ENCODE assay signal across 21 cellular contexts in the genomic region with DNA sequence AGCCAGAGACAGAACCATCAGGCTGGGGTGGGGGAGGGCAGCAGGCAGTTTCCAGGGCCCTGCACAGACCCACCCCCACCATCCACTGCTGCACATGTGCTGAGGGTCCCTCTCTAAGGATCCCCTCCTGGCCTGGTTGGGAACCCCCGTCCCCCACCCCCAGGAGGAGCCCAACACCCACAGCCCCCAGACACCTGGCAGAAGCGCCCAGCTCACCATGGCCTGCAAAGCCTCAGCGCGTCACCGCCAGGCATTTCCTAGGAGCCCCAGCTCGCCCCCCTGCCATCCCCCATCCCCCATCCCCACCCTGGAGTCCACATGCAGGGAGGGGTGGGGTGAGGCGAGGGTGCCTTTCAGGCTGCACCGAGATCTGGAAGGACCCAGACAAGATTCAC. TPM values are rescaled to one million over a fixed set of nuclear protein-coding genes. Genes with fewer than 3 reads are reported as not detected.
DNase-seq lines count a peak whose midpoint lies in the region; ATAC-seq, FAIRE-seq and TF ChIP-seq lines count a peak whose summit lies in the region.
"Had no signal": no experiment of that assay in that cellular context is flagged by ENCODE, and none has a peak within 500 bp of the region (broad histone marks: within the 10 kb centered on the region; RNA-seq: fewer than 3 reads in every experiment).

No MANE protein-coding gene starts in this region.

- peaks cover 3% of the 10 kb centered on the region for H3K4me1 Mint-ChIP-seq in CD14-positive monocyte

- no peak overlapping the region for H2BK120ac ChIP-seq in neuronal stem cell (ENCODE audit: low read depth, low read length)

- H3K9me3 ChIP-seq in DND-41 (ENCODE audit: insufficient read depth, low read length, severe bottlenecking) = no peaks in the 10 kb centered on the region
- H3K9me3 ChIP-seq in body of pancreas = no peaks in the 10 kb centered on the region
- H3K9me3 ChIP-seq in neuronal stem cell (replicated peaks in 1 of 2; ENCODE audit: control insufficient read depth in 2 of 2, insufficient read depth in 1 of 2, low read depth in 1 of 2, low read length in 2 of 2) = no peaks in the 10 kb centered on the region
- H3K9me3 ChIP-seq: Caco-2, pancreas, stomach had no signal

- H3K36me3 Mint-ChIP-seq in CD14-positive monocyte = peaks cover 50 to 77% of the 10 kb centered on the region in 2 donors
- H3K36me3 Mint-ChIP-seq: naive B cell had no signal

- peaks cover 0 to 4% (median 0%) of the 10 kb centered on the region in 3 donors for H3K27me3 Mint-ChIP-seq in CD14-positive monocyte (ENCODE audit: low read depth in 3 of 3)
- H3K27me3 Mint-ChIP-seq: naive B cell had no signal

- FAIRE-seq in GM12892 (lab: Jason Lieb, UNC) = no peak
- FAIRE-seq: GM18507, HepG2, pancreas had no signal

- no peak overlapping the region for H3K18ac ChIP-seq in neuronal stem cell (ENCODE audit: low read length)

- peak overlapping the region; percentile 31 for H3K23ac ChIP-seq in neuronal stem cell (ENCODE audit: low read depth, low read length, poor library complexity)

- H3K4me3 ChIP-seq in DND-41 (ENCODE audit: low read depth in 1 of 2, low read length in 2 of 2) = no peak overlapping the region
- no peak overlapping the region for H3K4me3 ChIP-seq in body of pancreas
- no peak overlapping the region for H3K4me3 ChIP-seq in neuronal stem cell (ENCODE audit: low read length in 2 of 2)
- no peak overlapping the region for H3K4me3 ChIP-seq in dorsolateral prefrontal cortex
- H3K4me3 ChIP-seq: cardiac muscle cell, pancreas, stomach had no signal

- H2BK5ac ChIP-seq in neuronal stem cell (ENCODE audit: low read length) = peak overlapping the region; percentile 75

- peak overlapping the region; percentile 71 for H3K14ac ChIP-seq in neuronal stem cell (ENCODE audit: low read length)

- H4K8ac ChIP-seq in neuronal stem cell (ENCODE audit: low read depth, low read length) = peak overlapping the region; percentile 82

- H3K9ac ChIP-seq in DND-41 (ENCODE audit: low read depth, low read length) (no peak overlapping the region), neuronal stem cell (ENCODE audit: low read depth, low read length, poor library complexity) (no peak overlapping the region)

- H4K20me1 ChIP-seq in DND-41 (ENCODE audit: insufficient read depth, low read length) = peaks cover 48% of the 10 kb centered on the region

- H2BK15ac ChIP-seq in neuronal stem cell (ENCODE audit: low read length) = no peak overlapping the region

- 92 to 94% methylated on average over 5 to 6 of the region's 8 CpGs for WGBS in body of pancreas, 2 donors
- WGBS in neuronal stem cell (ENCODE audit: extremely low coverage in 2 of 2, insufficient read length in 2 of 2, insufficient replicate concordance in 1 of 2), 2 donors = no CpG with 5 or more reads among the region's 8 CpGs

- no peaks in the 10 kb centered on the region for H3K79me2 ChIP-seq in DND-41 (ENCODE audit: insufficient read depth, low read length)

- H3K79me1 ChIP-seq in neuronal stem cell (ENCODE audit: low read depth, low read length) = peaks cover 10% of the 10 kb centered on the region

- no peak overlapping the region for H3K4me2 ChIP-seq in DND-41 (ENCODE audit: insufficient read depth, low read length)
- H3K4me2 ChIP-seq in neuronal stem cell (ENCODE audit: insufficient read depth, low read length, poor library complexity, severe bottlenecking) = no peak overlapping the region

- H3K4me1 ChIP-seq in DND-41 (ENCODE audit: insufficient read depth, low read length) (no peaks in the 10 kb centered on the region), body of pancreas (peaks cover 27% of the 10 kb centered on the region), neuronal stem cell (ENCODE audit: control insufficient read depth in 2 of 2, insufficient read depth in 1 of 2, low read depth in 1 of 2, low read length in 2 of 2) (no peaks in the 10 kb centered on the region)
- H3K4me1 ChIP-seq: Caco-2, foreskin keratinocyte had no signal

- no peak for TF ChIP-seq CTCF in DND-41 (IDR thresholded peaks at IDR 0.05; ENCODE audit: borderline replicate concordance, extremely low read depth, low read length, poor library complexity, severe bottlenecking)
- TF ChIP-seq CTCF in body of pancreas (IDR thresholded peaks at IDR 0.05) = no peak
- no peak for TF ChIP-seq CTCF in dorsolateral prefrontal cortex (IDR thresholded peaks at IDR 0.05 in 54 of 56, conservative IDR thresholded peaks at IDR 0.05 in 2 of 56; ENCODE audit: low read depth in 1 of 56, partially characterized antibody in 56 of 56)
- TF ChIP-seq CTCF in CD14-positive monocyte (IDR thresholded peaks at IDR 0.05) = no peak

- no peak overlapping the region for H3K4me3 Mint-ChIP-seq in CD14-positive monocyte

- H3K27ac Mint-ChIP-seq in CD14-positive monocyte = no peak overlapping the region
- H3K27ac Mint-ChIP-seq: naive B cell had no signal

- H2BK12ac ChIP-seq in neuronal stem cell (ENCODE audit: low read length) = no peak overlapping the region

- H3K27ac ChIP-seq in DND-41 (ENCODE audit: low read length) (no peak overlapping the region), body of pancreas (no peak overlapping the region), neuronal stem cell (replicated peaks; ENCODE audit: low read length) (no peak overlapping the region), dorsolateral prefrontal cortex (peak overlapping the region in 8 of 59 donors; percentile 11 to 95 (median 34))
- H3K27ac ChIP-seq: cardiac muscle cell, epithelial cell of prostate, foreskin keratinocyte, pancreas had no signal

- ATAC-seq in DND-41 (ENCODE audit: insufficient read depth, low read depth) (no peak), body of pancreas (no peak), HG03378 (IDR thresholded peaks at IDR 0.05; ENCODE audit: unreplicated experiment) (no peak)
- ATAC-seq: foreskin keratinocyte, HepG2, pancreas had no signal

- no peak overlapping the region for H2AFZ ChIP-seq in DND-41 (ENCODE audit: low read depth, low read length)
- H2AFZ ChIP-seq in neuronal stem cell (ENCODE audit: low read length) = no peak overlapping the region

- no peak overlapping the region for H2AK5ac ChIP-seq in neuronal stem cell (ENCODE audit: low read depth, low read length)

- no peak overlapping the region for H4K91ac ChIP-seq in neuronal stem cell (ENCODE audit: low read depth, low read length, poor library complexity)

- no peak overlapping the region for H3K4ac ChIP-seq in neuronal stem cell (ENCODE audit: low read length)

- H3K36me3 ChIP-seq in DND-41 (ENCODE audit: insufficient read depth, low read length) (peaks cover 64% of the 10 kb centered on the region), body of pancreas (replicated peaks in 1 of 2; ENCODE audit: insufficient read depth in 1 of 2, low read depth in 2 of 2) (peaks cover 0 to 35% of the 10 kb centered on the region in 2 donors), neuronal stem cell (replicated peaks in 1 of 2; ENCODE audit: control insufficient read depth in 2 of 2, insufficient read depth in 2 of 2, low read length in 2 of 2) (peaks cover 33 to 42% of the 10 kb centered on the region in 2 donors)

- H3K27me3 ChIP-seq in DND-41 (ENCODE audit: insufficient read depth, low read length, poor library complexity) (no peaks in the 10 kb centered on the region), body of pancreas (no peaks in the 10 kb centered on the region), neuronal stem cell (ENCODE audit: control insufficient read depth in 3 of 3, insufficient read depth in 3 of 3, low read depth in 1 of 3, low read length in 3 of 3) (no peaks in the 10 kb centered on the region), dorsolateral prefrontal cortex (no peaks in the 10 kb centered on the region)
- H3K27me3 ChIP-seq: cardiac muscle cell, foreskin keratinocyte, pancreas, stomach had no signal

- no peaks in the 10 kb centered on the region for H3K9me3 Mint-ChIP-seq in CD14-positive monocyte
- H3K9me3 Mint-ChIP-seq: naive B cell had no signal

- intact Hi-C loops in body of pancreas (cut with DNase I) = no loop called here
- intact Hi-C loops in dorsolateral prefrontal cortex (cut with DNase I) = no loop called here
- intact Hi-C loops in CD14-positive monocyte (cut with micrococcal nuclease) = no loop called here

- peak; percentile 4 for DNase-seq in DND-41
- DNase-seq in GM12892 (ENCODE audit: insufficient read length) = peak; percentile 19
- peak in 3 of 4 donors; percentile 1 to 7 (median 3) for DNase-seq in body of pancreas
- no peak for DNase-seq in neuronal stem cell (ENCODE audit: low spot score)
- no peak for DNase-seq in dorsolateral prefrontal cortex
- no peak for DNase-seq in CD14-positive monocyte (ENCODE audit: low spot score)
- DNase-seq: activated effector memory CD4-positive, alpha-beta T cell treated with Interleukin-2 at 50 U/mL for 16 hours; foreskin keratinocyte; mesendoderm; naive B cell; NCI-H1417 treated with DMSO at 0.1 percent for 48 hours; NCI-H524; trophoblast cell had no signal

- TF ChIP-seq POLR2A in GM12892 (IDR thresholded peaks at IDR 0.05; ENCODE audit: low read depth, low read length) (no peak), body of pancreas (IDR thresholded peaks at IDR 0.05) (no peak)

RNA-seq across cellular contexts. Expression of gene MXD4, which starts 9.4 kb away (rescaled TPM):
- polyA plus RNA-seq in GM12892 (2012; ENCODE audit: missing spikeins) = 5.0 TPM
- total RNA-seq in body of pancreas = 10 to 100 TPM; 40.7 to 45.5 TPM
- 45.6 TPM for polyA plus RNA-seq in neuronal stem cell (2013, experiment 1 of 2)
- polyA plus RNA-seq in neuronal stem cell (2013, experiment 2 of 2) = 47.1 TPM
- 100 to 1,000 TPM in 7 of 120 experiments, 10 to 100 TPM in 113; 40.2 to 134 (median 61.9) TPM for total RNA-seq in dorsolateral prefrontal cortex
- polyA plus RNA-seq in CD14-positive monocyte = 10 to 100 TPM; 24.5 to 35.9 TPM

RNA-seq across cellular contexts. Expression of gene HAUS3, which starts 10.6 kb away (rescaled TPM):
- polyA plus RNA-seq in GM12892 (2012; ENCODE audit: missing spikeins) = 14.5 TPM
- total RNA-seq in body of pancreas = 10 to 100 TPM in 1 of 2 donors, 1 to 10 TPM in 1; 7.3 to 11.9 TPM
- polyA plus RNA-seq in neuronal stem cell (2013, experiment 1 of 2) = 11.4 TPM
- 12.2 TPM for polyA plus RNA-seq in neuronal stem cell (2013, experiment 2 of 2)
- total RNA-seq in dorsolateral prefrontal cortex = 10 to 100 TPM; 13.0 to 29.2 (median 19.3) TPM
- polyA plus RNA-seq in CD14-positive monocyte = 1 to 10 TPM; 4.4 to 5.0 TPM

RNA-seq across cellular contexts. Expression of gene POLN, which starts 10.6 kb away (rescaled TPM):
- polyA plus RNA-seq in GM12892 (2012; ENCODE audit: missing spikeins) = 1.5 TPM
- total RNA-seq in body of pancreas (1 to 10 TPM; 4.9 to 5.9 TPM), dorsolateral prefrontal cortex (10 to 100 TPM in 118 of 120 experiments, 1 to 10 TPM in 2; 9.4 to 50.0 (median 23.7) TPM)
- polyA plus RNA-seq in neuronal stem cell (2013, experiment 1 of 2) = 0.77 TPM
- 0.54 TPM for polyA plus RNA-seq in neuronal stem cell (2013, experiment 2 of 2)
- under 1 TPM; 0.08 to 0.33 TPM for polyA plus RNA-seq in CD14-positive monocyte

Comparison
In these comparisons a context has a peak if more than half of its experiments do, and no peak if none do; other contexts are left out.
1. DNase-seq: peak in DND-41 (single experiment), GM12892 (single experiment) and body of pancreas (3 of 4); none in neuronal stem cell (single experiment), dorsolateral prefrontal cortex (0 of 10) and CD14-positive monocyte (single experiment).